In the genomic region with DNA sequence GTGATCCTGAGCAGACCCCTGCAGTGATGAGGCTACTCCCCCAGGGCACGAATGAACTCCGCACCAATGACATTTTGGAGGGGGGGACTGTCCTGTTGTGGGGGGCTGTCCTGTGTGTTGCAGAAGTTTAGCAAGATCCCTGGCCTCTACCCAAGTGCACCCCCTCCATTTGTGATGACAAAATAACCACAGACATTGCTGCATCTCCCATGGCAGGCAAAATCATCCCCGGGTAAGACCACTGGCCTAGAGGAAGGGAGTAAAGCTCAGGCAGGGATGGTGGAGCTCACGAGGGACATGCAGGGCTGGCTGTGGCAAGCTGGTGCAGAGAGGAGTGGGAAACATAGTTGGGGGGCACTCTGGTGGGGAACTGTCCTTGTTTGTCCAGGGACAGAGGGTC, we compare ENCODE assay signal across 16 cellular contexts. TPM values are rescaled to one million over a fixed set of nuclear protein-coding genes. Genes with fewer than 3 reads are reported as not detected.
A peak's percentile ranks its signal among the peaks of the same experiment; 100 is the strongest.
DNase-seq lines count a peak whose midpoint lies in the region; ATAC-seq, FAIRE-seq and TF ChIP-seq lines count a peak whose summit lies in the region.
"Had no signal": no experiment of that assay in that cellular context is flagged by ENCODE, and none has a peak within 500 bp of the region (broad histone marks: within the 10 kb centered on the region; RNA-seq: fewer than 3 reads in every experiment).

No MANE protein-coding gene starts in this region.

- H2BK5ac ChIP-seq in H9 (ENCODE audit: insufficient read length, low read length) = no peak overlapping the region
- H2BK5ac ChIP-seq in H1 (ENCODE audit: low read depth, low read length) = no peak overlapping the region

- no peak for ATAC-seq in stimulated activated memory B cell treated with anti-CD40 and anti-IgM and Interleukin-4, amounts not matched to agents 10 μg/mL and 1 μg/mL and 100 μg/mL, for 72 hours
- ATAC-seq: Panc1 had no signal

- H4K91ac ChIP-seq in H9 (ENCODE audit: insufficient read length, low read depth, low read length) (no peak overlapping the region), H1 (replicated peaks; ENCODE audit: insufficient read length, low read length) (no peak overlapping the region)

- no peak overlapping the region for H3K4me3 Mint-ChIP-seq in H9
- no peak overlapping the region for H3K4me3 Mint-ChIP-seq in stimulated activated memory B cell treated with anti-CD40 and anti-IgM and Interleukin-4, amounts not matched to agents 10 μg/mL and 1 μg/mL and 100 μg/mL, for 72 hours

- peak overlapping the region in 2 of 3 experiments; percentile 39 to 71; a peak in 2 of 7 replicates for H3K27ac Mint-ChIP-seq in H9
- H3K27ac Mint-ChIP-seq in stimulated activated memory B cell treated with anti-CD40 and anti-IgM and Interleukin-4, amounts not matched to agents 10 μg/mL and 1 μg/mL and 100 μg/mL, for 72 hours = no peak overlapping the region

- CTCF ChIA-PET in H1 (lab: Charles Lee; ENCODE audit: partially characterized antibody) = interaction anchor here (0.7 to 9.2 kb wide), 5 partner anchors 13 to 45 kb away, joined by 3 to 110 read pairs (median 12); no protein-coding TSS in a partner anchor

- no peak for FAIRE-seq in H1 (lab: Jason Lieb, UNC)

- H3K4me3 ChIP-seq in H1 (ENCODE audit: extremely low read depth in 1 of 4, insufficient read depth in 2 of 4, low read depth in 3 of 4, low read length in 4 of 4) = no peak overlapping the region
- no peak overlapping the region for H3K4me3 ChIP-seq in skin epidermis

- H2BK15ac ChIP-seq in H9 (ENCODE audit: low read depth, low read length) (no peak overlapping the region), H1 (ENCODE audit: low read length) (peak overlapping the region; percentile 83; the same call in 1 of the 2 replicates)

- H3K9ac ChIP-seq in H9 (ENCODE audit: extremely low read depth, insufficient read length, low read length) = no peak overlapping the region
- H3K9ac ChIP-seq in H1 (replicated peaks in 1 of 4; ENCODE audit: extremely low read depth in 1 of 4, low read depth in 3 of 4, low read length in 3 of 4) = no peak overlapping the region

- H4K5ac ChIP-seq in H9 (ENCODE audit: insufficient read length, low read depth, low read length) = no peak overlapping the region
- no peak overlapping the region for H4K5ac ChIP-seq in H1 (ENCODE audit: insufficient read length, low read depth, low read length)

- no peak overlapping the region for H2BK120ac ChIP-seq in H9 (ENCODE audit: low read depth, low read length, poor library complexity, severe bottlenecking)
- no peak overlapping the region for H2BK120ac ChIP-seq in H1 (replicated peaks; ENCODE audit: low read depth, low read length)

- H2AK5ac ChIP-seq in H9 (ENCODE audit: insufficient read length, low read length) (no peak overlapping the region), H1 (ENCODE audit: low read depth, low read length) (no peak overlapping the region)

- no peak overlapping the region for H2BK20ac ChIP-seq in H9 (ENCODE audit: low read depth, low read length, poor library complexity, severe bottlenecking)
- no peak overlapping the region for H2BK20ac ChIP-seq in H1 (ENCODE audit: low read length)

- H3K18ac ChIP-seq in H9 (ENCODE audit: insufficient read length, low read depth, low read length) = no peak overlapping the region
- H3K18ac ChIP-seq in H1 (ENCODE audit: extremely low read depth, low read length) = no peak overlapping the region

- H3K27ac ChIP-seq in H9 (ENCODE audit: insufficient read length, low read depth, low read length) = no peak overlapping the region
- H3K27ac ChIP-seq in H1 (ENCODE audit: low read depth, low read length) = no peak overlapping the region
- peak overlapping the region in 12 of 21 experiments; percentile 10 to 92 (median 63) for H3K27ac ChIP-seq in skin epidermis

- peaks cover 79 to 84% of the 10 kb centered on the region in 2 experiments for H3K4me1 Mint-ChIP-seq in H9
- no peaks in the 10 kb centered on the region for H3K4me1 Mint-ChIP-seq in stimulated activated memory B cell treated with anti-CD40 and anti-IgM and Interleukin-4, amounts not matched to agents 10 μg/mL and 1 μg/mL and 100 μg/mL, for 72 hours

- H3K36me3 Mint-ChIP-seq in H9 (ENCODE audit: insufficient read depth in 1 of 3, low read depth in 3 of 3) = no peaks in the 10 kb centered on the region
- H3K36me3 Mint-ChIP-seq in stimulated activated memory B cell treated with anti-CD40 and anti-IgM and Interleukin-4, amounts not matched to agents 10 μg/mL and 1 μg/mL and 100 μg/mL, for 72 hours = no peaks in the 10 kb centered on the region

- H3K4me2 ChIP-seq in H9 (ENCODE audit: insufficient read depth, insufficient read length, low read length) (no peak overlapping the region), H1 (ENCODE audit: insufficient read depth in 1 of 2, low read depth in 2 of 2, low read length in 2 of 2) (no peak overlapping the region)

- no peaks in the 10 kb centered on the region for H3K9me3 Mint-ChIP-seq in H9
- no peaks in the 10 kb centered on the region for H3K9me3 Mint-ChIP-seq in stimulated activated memory B cell treated with anti-CD40 and anti-IgM and Interleukin-4, amounts not matched to agents 10 μg/mL and 1 μg/mL and 100 μg/mL, for 72 hours

- H3K9me3 ChIP-seq in H9 (ENCODE audit: control insufficient read depth, low read depth, low read length) (no peaks in the 10 kb centered on the region), H1 (ENCODE audit: insufficient read depth in 2 of 2, low read depth in 1 of 2, low read length in 1 of 2) (no peaks in the 10 kb centered on the region)

- H3K14ac ChIP-seq in H9 (ENCODE audit: insufficient read depth, low read length) (no peak overlapping the region; the same call in 1 of the 2 replicates), H1 (ENCODE audit: insufficient read length) (no peak overlapping the region)

- no peak for TF ChIP-seq EP300 in H1 (IDR thresholded peaks at IDR 0.05; ENCODE audit: borderline replicate concordance in 1 of 2, low read depth in 2 of 2, low read length in 2 of 2)

- H2BK12ac ChIP-seq in H9 (ENCODE audit: insufficient read length, low read depth, low read length) (no peak overlapping the region), H1 (ENCODE audit: low read depth, low read length) (no peak overlapping the region)

- H2AFZ ChIP-seq in H9 (ENCODE audit: low read length) (no peak overlapping the region), H1 (ENCODE audit: low read length) (no peak overlapping the region)

- H3K79me1 ChIP-seq in H9 (ENCODE audit: insufficient read depth, low read depth, low read length, poor library complexity, severe bottlenecking) (peaks cover 29% of the 10 kb centered on the region), H1 (ENCODE audit: low read depth, low read length) (peaks cover 42% of the 10 kb centered on the region)

- no peak overlapping the region for H3T11ph ChIP-seq in H9 (ENCODE audit: low read length)

- H4K8ac ChIP-seq in H9 (replicated peaks; ENCODE audit: insufficient read length, low read depth, low read length) (no peak overlapping the region), H1 (ENCODE audit: extremely low read depth, insufficient read depth, low read length) (no peak overlapping the region; the same call in 1 of the 2 replicates)

- POLR2A ChIA-PET in H1 (lab: Charles Lee; ENCODE audit: partially characterized antibody) = no interaction called here

- TF ChIP-seq RAD21 in H1 (IDR thresholded peaks at IDR 0.05 in 1 of 2, conservative IDR thresholded peaks at IDR 0.05 in 1 of 2; ENCODE audit: low read depth in 2 of 2, low read length in 2 of 2) = no peak

- DNase-seq in H9 (no peak), MV-4-11 (lab: John Stamatoyannopoulos, UW) (peak; percentile 62), H1 (ENCODE audit: low read depth in 1 of 2, low spot score in 2 of 2) (no peak), mucosa of gallbladder (ENCODE audit: low spot score) (no peak), AG08396 (ENCODE audit: low spot score) (no peak)
- DNase-seq: DMS 273 treated with DMSO at 0.1 percent for 48 hours, H7, IMR-90, Kasumi-1, NCI-H1092, NCI-H187, NCI-H748 treated with DMSO at 0.1 percent for 48 hours, SIG-M5 had no signal

- H3K79me2 ChIP-seq in H9 (ENCODE audit: insufficient read depth, low read length) (peaks cover 10% of the 10 kb centered on the region; the same call in 1 of the 2 replicates), H1 (ENCODE audit: control insufficient read depth in 1 of 2, insufficient read depth in 2 of 2, low read length in 2 of 2) (peaks cover 0 to 88% of the 10 kb centered on the region in 2 experiments; a peak in 2 of 4 replicates)

- H3K56ac ChIP-seq in H9 (ENCODE audit: insufficient read length, low read depth, low read length) (no peak overlapping the region), H1 (replicated peaks; ENCODE audit: insufficient read length, low read depth, low read length) (no peak overlapping the region)

- H3K4ac ChIP-seq in H9 (ENCODE audit: low read depth, low read length) (no peak overlapping the region), H1 (replicated peaks; ENCODE audit: insufficient read length, low read depth, low read length) (no peak overlapping the region)

- H3K27me3 Mint-ChIP-seq in H9 (ENCODE audit: low read depth) = peaks cover 2% of the 10 kb centered on the region; the same call in 1 of the 2 replicates
- H3K27me3 Mint-ChIP-seq in stimulated activated memory B cell treated with anti-CD40 and anti-IgM and Interleukin-4, amounts not matched to agents 10 μg/mL and 1 μg/mL and 100 μg/mL, for 72 hours = peaks cover 27% of the 10 kb centered on the region

- no peak for TF ChIP-seq CTCF in H9 (conservative IDR thresholded peaks at IDR 0.05)
- TF ChIP-seq CTCF in H1 (IDR thresholded peaks at IDR 0.05; ENCODE audit: control extremely low read depth in 1 of 3, insufficient read depth in 1 of 3, low read depth in 1 of 3, low read length in 3 of 3) = no peak

- no CpG with 5 or more reads among the region's 4 CpGs for WGBS in H9 (ENCODE audit: extremely low coverage, insufficient read length, low lambda C conversion rate)
- WGBS in H1 (ENCODE audit: extremely low coverage in 1 of 2, insufficient coverage in 1 of 2, insufficient read length in 1 of 2, insufficient replicate concordance in 2 of 2, low coverage in 1 of 2, low lambda C conversion rate in 2 of 2, missing lambda C conversion rate in 1 of 2), 2 experiments = 88% methylated on average over 4 of the region's 4 CpGs; no CpG with 5 or more reads in 1 of the 2 experiments

- H3K4me1 ChIP-seq in H9 (ENCODE audit: insufficient read depth, low read length) (peaks cover 19% of the 10 kb centered on the region), H1 (replicated peaks in 1 of 4; ENCODE audit: control insufficient read depth in 3 of 4, insufficient read depth in 4 of 4, low read length in 3 of 4) (peaks cover 12 to 73% (median 51%) of the 10 kb centered on the region in 4 experiments)

- no peaks in the 10 kb centered on the region for H3K27me3 ChIP-seq in H9 (ENCODE audit: insufficient read depth, low read length)
- no peaks in the 10 kb centered on the region for H3K27me3 ChIP-seq in H1 (replicated peaks in 1 of 4; ENCODE audit: control insufficient read depth in 3 of 4, extremely low read depth in 1 of 4, insufficient read depth in 3 of 4, low read length in 3 of 4)

- TF ChIP-seq POLR2A in H1 (IDR thresholded peaks at IDR 0.05; ENCODE audit: control extremely low read depth in 1 of 2, low read depth in 2 of 2, low read length in 2 of 2) = no peak

- no peaks in the 10 kb centered on the region for H3K23me2 ChIP-seq in H9 (ENCODE audit: insufficient read length, low read depth, low read length, poor library complexity, severe bottlenecking)
- no peaks in the 10 kb centered on the region for H3K23me2 ChIP-seq in H1 (ENCODE audit: low read depth, low read length)

- H4K20me1 ChIP-seq in H9 (ENCODE audit: control insufficient read depth, insufficient read depth, insufficient read length) (peaks cover 5% of the 10 kb centered on the region), H1 (replicated peaks in 1 of 2; ENCODE audit: control insufficient read depth in 1 of 2, insufficient read depth in 2 of 2, low read length in 2 of 2) (peaks cover 52 to 59% of the 10 kb centered on the region in 2 experiments)

- H3K23ac ChIP-seq in H9 (ENCODE audit: insufficient read length, low read depth, low read length) (no peak overlapping the region), H1 (ENCODE audit: insufficient read length) (no peak overlapping the region)

- 0 out of 8 replicates have a peak, but pooled peaks cover 0 to 2% (median 0%) of the 10 kb centered on the region in 4 experiments for H3K36me3 ChIP-seq in H1 (ENCODE audit: control insufficient read depth in 2 of 4, insufficient read depth in 4 of 4, low read length in 3 of 4)

RNA-seq across cellular contexts. Expression of a gene that starts 40.6 kb away (rescaled TPM):
- total RNA-seq in H9 (2021) (113 and 121 TPM in 2 replicates), mucosa of gallbladder (13.2 TPM)
- total RNA-seq in H1 (2021; fragmentation: NEBNext Ultra II Directional; extraction: Animal tissue kit (Norgen Biotek cat#: 25700)) = 97.6 and 97.7 TPM in 2 replicates
- 43.2 and 63.0 TPM in 2 replicates for polyA plus RNA-seq in H1 (2011; rRNA removed)
- 43.8 TPM for polyA plus RNA-seq in H1 (2011; cell fraction: cytosol; rRNA removed)
- polyA plus RNA-seq in H1 (2011; cell fraction: nucleus; rRNA removed) = 74.6 TPM
- polyA plus RNA-seq in H1 (2012, experiment 1 of 2) = 69.0 to 102 TPM (median 89.4 TPM) in 4 replicates
- polyA plus RNA-seq in H1 (2012, experiment 2 of 2) = 73.5 TPM
- polyA plus RNA-seq in H1 (2013, experiment 1 of 2) = 93.0 TPM
- polyA plus RNA-seq in H1 (2013, experiment 2 of 2) = 97.4 TPM
- 104 and 120 TPM in 2 replicates for polyA minus RNA-seq in H1 (2011; rRNA and poly(A)+ RNA removed)
- 68.6 TPM for polyA minus RNA-seq in H1 (2011; cell fraction: cytosol; rRNA and poly(A)+ RNA removed)
- polyA minus RNA-seq in H1 (2011; cell fraction: nucleus; rRNA and poly(A)+ RNA removed) = 58.5 TPM

Comparison
In these comparisons a context has a peak if more than half of its experiments do, and no peak if none do; other contexts are left out.
1. H3K27ac ChIP-seq: peak in skin epidermis (12 of 21); none in H9 (single experiment) and H1 (single experiment).